13 cellular contexts compared by ENCODE assay signal in genomic region chr10:110522365-110522988, GRCh38. TPM values are rescaled to one million over a fixed set of nuclear protein-coding genes. Genes with fewer than 3 reads are reported as not detected.
DNase-seq lines count a peak whose midpoint lies in the region; ATAC-seq and TF ChIP-seq lines count a peak whose summit lies in the region.
"Had no signal": no experiment of that assay in that cellular context is flagged by ENCODE, and none has a peak within 500 bp of the region (broad histone marks: within the 10 kb centered on the region; RNA-seq: fewer than 3 reads in every experiment).

No MANE protein-coding gene starts in this region.

- CTCF ChIA-PET in activated CD8-positive, alpha-beta memory T cell treated with anti-CD3 and anti-CD28 coated beads, Interleukin-2, amount 10 ng/mL, durations not matched to agents 7 days and 5 days (lab: Charles Lee) = interaction anchor here (1.0 to 1.5 kb wide), 5 partner anchors 22 to 187 kb away, joined by 3 to 5 read pairs (median 3); no protein-coding TSS in a partner anchor

- no peak overlapping the region for H3K27ac ChIP-seq in sigmoid colon

- no peak for TF ChIP-seq CTCF in choroid plexus epithelial cell (conservative IDR thresholded peaks at IDR 0.05; ENCODE audit: low read depth, low read length)
- no peak for TF ChIP-seq CTCF in sigmoid colon (IDR thresholded peaks at IDR 0.05)

- H3K4me1 Mint-ChIP-seq in activated CD8-positive, alpha-beta memory T cell treated with anti-CD3 and anti-CD28 coated beads, Interleukin-2, amount 10 ng/mL, durations not matched to agents 7 days and 5 days = peaks cover 41% of the 10 kb centered on the region

- TF ChIP-seq POLR2A in sigmoid colon (IDR thresholded peaks at IDR 0.05) = no peak

- no peaks in the 10 kb centered on the region for H3K36me3 ChIP-seq in sigmoid colon

- no peak for TF ChIP-seq EP300 in sigmoid colon (IDR thresholded peaks at IDR 0.05)

- peak overlapping the region; percentile 52 for H3K27ac Mint-ChIP-seq in activated CD8-positive, alpha-beta memory T cell treated with anti-CD3 and anti-CD28 coated beads, Interleukin-2, amount 10 ng/mL, durations not matched to agents 7 days and 5 days

- no peaks in the 10 kb centered on the region for H3K27me3 ChIP-seq in sigmoid colon

- ATAC-seq in activated CD8-positive, alpha-beta memory T cell treated with anti-CD3 and anti-CD28 coated beads, Interleukin-2, amount 10 ng/mL, durations not matched to agents 7 days and 5 days = peak; percentile 72
- ATAC-seq in HG03439 (IDR thresholded peaks at IDR 0.05; ENCODE audit: unreplicated experiment) (no peak), GM21786 (IDR thresholded peaks at IDR 0.05; ENCODE audit: unreplicated experiment) (no peak)
- ATAC-seq: left cardiac atrium had no signal

- H3K4me1 ChIP-seq in sigmoid colon = no peaks in the 10 kb centered on the region

- 51 to 85% methylated on average over 4 of the region's 4 CpGs for WGBS in sigmoid colon, 2 donors

- no peaks in the 10 kb centered on the region for H3K9me3 Mint-ChIP-seq in activated CD8-positive, alpha-beta memory T cell treated with anti-CD3 and anti-CD28 coated beads, Interleukin-2, amount 10 ng/mL, durations not matched to agents 7 days and 5 days (ENCODE audit: low read depth)
- H3K9me3 Mint-ChIP-seq: natural killer cell had no signal

- no peak overlapping the region for H3K4me3 Mint-ChIP-seq in activated CD8-positive, alpha-beta memory T cell treated with anti-CD3 and anti-CD28 coated beads, Interleukin-2, amount 10 ng/mL, durations not matched to agents 7 days and 5 days
- H3K4me3 Mint-ChIP-seq: natural killer cell had no signal

- DNase-seq in activated CD8-positive, alpha-beta memory T cell treated with anti-CD3 and anti-CD28 coated beads, Interleukin-2, amount 10 ng/mL, durations not matched to agents 7 days and 5 days = peak; percentile 69
- DNase-seq in activated CD8-positive, alpha-beta memory T cell treated with anti-CD3 and anti-CD28 coated beads for 24 hours = no peak
- DNase-seq in NCI-H226 (peak; percentile 66), choroid plexus epithelial cell (ENCODE audit: low read depth) (peak; percentile 50), sigmoid colon (peak; percentile 36), RKO (ENCODE audit: low spot score) (no peak)
- DNase-seq: DND-41, foreskin melanocyte, left cardiac atrium, natural killer cell, T-helper 9 cell had no signal

- no peaks in the 10 kb centered on the region for H3K9me3 ChIP-seq in sigmoid colon

- H3K36me3 Mint-ChIP-seq in activated CD8-positive, alpha-beta memory T cell treated with anti-CD3 and anti-CD28 coated beads, Interleukin-2, amount 10 ng/mL, durations not matched to agents 7 days and 5 days = peaks cover 23% of the 10 kb centered on the region
- H3K36me3 Mint-ChIP-seq: natural killer cell had no signal

- H3K4me3 ChIP-seq in choroid plexus epithelial cell (ENCODE audit: low read depth, low read length) (no peak overlapping the region), sigmoid colon (no peak overlapping the region)

- H3K27me3 Mint-ChIP-seq in activated CD8-positive, alpha-beta memory T cell treated with anti-CD3 and anti-CD28 coated beads, Interleukin-2, amount 10 ng/mL, durations not matched to agents 7 days and 5 days = no peaks in the 10 kb centered on the region

- intact Hi-C loops in sigmoid colon (cut with DNase I) = no loop called here

RNA-seq across cellular contexts. Expression of gene DUSP5, which starts 24.8 kb away (rescaled TPM):
- total RNA-seq in activated CD8-positive, alpha-beta memory T cell treated with anti-CD3 and anti-CD28 coated beads, Interleukin-2, amount 10 ng/mL, durations not matched to agents 7 days and 5 days = 100 to 1,000 TPM; 102 to 223 TPM
- total RNA-seq in sigmoid colon = 10 to 100 TPM in 2 of 4 donors, 1 to 10 TPM in 2; 3.6 to 42.1 (median 7.6) TPM
- polyA plus RNA-seq in sigmoid colon = 10 to 100 TPM; 12.0 to 35.8 (median 20.9) TPM

RNA-seq across cellular contexts. Expression of gene SMC3, which starts 45.0 kb away (rescaled TPM):
- 10 to 100 TPM; 81.3 to 86.8 TPM for total RNA-seq in activated CD8-positive, alpha-beta memory T cell treated with anti-CD3 and anti-CD28 coated beads, Interleukin-2, amount 10 ng/mL, durations not matched to agents 7 days and 5 days
- 10 to 100 TPM; 27.2 to 43.5 (median 34.8) TPM for total RNA-seq in sigmoid colon
- 10 to 100 TPM; 12.6 to 21.6 (median 13.6) TPM for polyA plus RNA-seq in sigmoid colon

Comparison
In these comparisons a context has a peak if more than half of its experiments do, and no peak if none do; other contexts are left out.
1. DNase-seq: peak in activated CD8-positive, alpha-beta memory T cell treated with anti-CD3 and anti-CD28 coated beads, Interleukin-2, amount 10 ng/mL, durations not matched to agents 7 days and 5 days (single experiment), NCI-H226 (single experiment), choroid plexus epithelial cell (single experiment) and sigmoid colon (single experiment); none in activated CD8-positive, alpha-beta memory T cell treated with anti-CD3 and anti-CD28 coated beads for 24 hours (single experiment) and RKO (single experiment).